23 cellular contexts compared by ENCODE assay signal in the genomic region with DNA sequence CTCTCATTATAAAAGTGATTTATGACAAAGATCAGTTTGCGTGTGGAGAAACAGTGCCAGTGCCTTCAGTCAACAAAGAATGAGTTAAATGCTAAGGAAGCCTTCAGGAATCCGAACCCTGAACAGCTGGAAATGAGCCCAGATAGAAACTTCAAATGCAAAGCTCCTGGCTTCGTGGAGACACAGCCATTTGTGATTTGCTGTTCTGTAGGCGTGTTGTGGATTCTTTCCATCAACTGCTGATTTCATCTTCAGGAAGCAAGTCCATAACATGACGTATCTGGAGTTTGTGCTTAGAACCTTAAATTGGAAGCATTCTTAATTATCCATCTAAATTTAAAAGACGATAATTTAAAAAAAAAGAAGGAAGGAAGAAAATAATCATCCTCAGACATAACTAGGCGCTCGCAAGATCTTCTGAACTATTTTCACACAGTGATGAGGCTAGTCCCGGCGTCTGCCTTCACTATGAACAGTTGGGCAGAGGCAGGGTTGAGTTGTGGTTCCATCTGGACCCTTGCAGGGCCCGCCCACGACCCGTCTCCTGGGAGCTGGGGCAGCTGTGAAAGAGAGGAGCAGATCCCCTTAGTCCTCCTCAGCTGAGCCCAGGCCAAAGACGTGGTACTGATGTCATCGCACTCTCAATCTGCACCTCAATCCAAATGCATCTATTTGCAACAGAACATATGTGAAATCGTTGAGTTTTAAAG. TPM values are rescaled to one million over a fixed set of nuclear protein-coding genes. Genes with fewer than 3 reads are reported as not detected.
DNase-seq lines count a peak whose midpoint lies in the region; ATAC-seq and TF ChIP-seq lines count a peak whose summit lies in the region.
"Had no signal": no experiment of that assay in that cellular context is flagged by ENCODE, and none has a peak within 500 bp of the region (broad histone marks: within the 10 kb centered on the region; RNA-seq: fewer than 3 reads in every experiment).

No MANE protein-coding gene starts in this region.

- peaks cover 39% of the 10 kb centered on the region for H3K4me1 Mint-ChIP-seq in glutamatergic neuron (ENCODE audit: low read depth, unreplicated experiment)
- H3K4me1 Mint-ChIP-seq in activated CD8-positive, alpha-beta memory T cell treated with anti-CD3 and anti-CD28 coated beads, Interleukin-2, amount 10 ng/mL, durations not matched to agents 7 days and 5 days, result no peaks in the 10 kb centered on the region
- H3K4me1 Mint-ChIP-seq: T-cell had no signal

- WGBS in neuronal stem cell (ENCODE audit: extremely low coverage in 2 of 2, insufficient read length in 2 of 2, insufficient replicate concordance in 1 of 2), 2 donors, result no CpG with 5 or more reads among the region's 16 CpGs

- no peak overlapping the region for H3K14ac ChIP-seq in neuronal stem cell (ENCODE audit: low read length)

- H2BK120ac ChIP-seq in neuronal stem cell (ENCODE audit: low read depth, low read length), result no peak overlapping the region

- H2BK15ac ChIP-seq in neuronal stem cell (ENCODE audit: low read length), result no peak overlapping the region

- DNase-seq in DMS 273 (lab: John Stamatoyannopoulos, UW; ENCODE audit: unreplicated experiment), result peak; percentile 99
- peak; percentile 87 to 91 for DNase-seq in NCI-H524 (lab: John Stamatoyannopoulos, UW)
- DNase-seq in glutamatergic neuron, result peak; percentile 95
- DNase-seq in neuronal stem cell (ENCODE audit: low spot score), result no peak
- no peak for DNase-seq in activated CD8-positive, alpha-beta memory T cell treated with anti-CD3 and anti-CD28 coated beads, Interleukin-2, amount 10 ng/mL, durations not matched to agents 7 days and 5 days
- DNase-seq in NOMO-1 treated with DMSO at 0.1 percent for 48 hours (lab: John Stamatoyannopoulos, UW; ENCODE audit: unreplicated experiment), result no peak
- DNase-seq in stimulated activated CD4-positive, alpha-beta T cell treated with anti-CD3 and anti-CD28 coated beads, Interleukin-12 subunit alpha, Interleukin-12 subunit beta, amount 100 ng/mL, for 4 hours, result no peak
- DNase-seq: activated CD4-positive, alpha-beta T cell treated with anti-CD3 and anti-CD28 coated beads for 48 hours; activated CD8-positive, alpha-beta memory T cell treated with anti-CD3 and anti-CD28 coated beads, Interleukin-2, amount 50 U/mL, for 4 hours; Calu3; erythroblast; HCEC 1CT; left lung; NCI-H1930; NCI-H446 treated with DMSO at 0.1 percent for 48 hours; SHP77 treated with DMSO at 0.1 percent for 48 hours; stimulated activated naive CD4-positive, alpha-beta T cell treated with Interleukin-2 at 50 U/mL for 16 hours; T-cell had no signal

- peak overlapping the region; percentile 98 for H3K27ac Mint-ChIP-seq in glutamatergic neuron (ENCODE audit: unreplicated experiment)
- H3K27ac Mint-ChIP-seq in activated CD8-positive, alpha-beta memory T cell treated with anti-CD3 and anti-CD28 coated beads, Interleukin-2, amount 10 ng/mL, durations not matched to agents 7 days and 5 days, result no peak overlapping the region
- H3K27ac Mint-ChIP-seq: T-cell had no signal

- H4K91ac ChIP-seq in neuronal stem cell (ENCODE audit: low read depth, low read length, poor library complexity), result no peak overlapping the region

- H3K27me3 Mint-ChIP-seq in glutamatergic neuron (ENCODE audit: unreplicated experiment), result peaks cover 14% of the 10 kb centered on the region
- no peaks in the 10 kb centered on the region for H3K27me3 Mint-ChIP-seq in activated CD8-positive, alpha-beta memory T cell treated with anti-CD3 and anti-CD28 coated beads, Interleukin-2, amount 10 ng/mL, durations not matched to agents 7 days and 5 days
- H3K27me3 Mint-ChIP-seq: T-cell had no signal

- no peaks in the 10 kb centered on the region for H3K36me3 Mint-ChIP-seq in glutamatergic neuron (ENCODE audit: unreplicated experiment)
- H3K36me3 Mint-ChIP-seq in activated CD8-positive, alpha-beta memory T cell treated with anti-CD3 and anti-CD28 coated beads, Interleukin-2, amount 10 ng/mL, durations not matched to agents 7 days and 5 days, result peaks cover 1% of the 10 kb centered on the region

- no peak overlapping the region for H3K4me3 ChIP-seq in neuronal stem cell (ENCODE audit: low read length in 2 of 2)
- H3K4me3 ChIP-seq: cardiac muscle cell, GM12878, left lung, tibial nerve had no signal

- peaks cover 16% of the 10 kb centered on the region for H3K9me3 Mint-ChIP-seq in glutamatergic neuron (ENCODE audit: unreplicated experiment)
- no peaks in the 10 kb centered on the region for H3K9me3 Mint-ChIP-seq in activated CD8-positive, alpha-beta memory T cell treated with anti-CD3 and anti-CD28 coated beads, Interleukin-2, amount 10 ng/mL, durations not matched to agents 7 days and 5 days (ENCODE audit: low read depth)
- H3K9me3 Mint-ChIP-seq: T-cell had no signal

- H3K18ac ChIP-seq in neuronal stem cell (ENCODE audit: low read length), result no peak overlapping the region

- no peaks in the 10 kb centered on the region for H3K27me3 ChIP-seq in neuronal stem cell (ENCODE audit: control insufficient read depth in 3 of 3, insufficient read depth in 3 of 3, low read depth in 1 of 3, low read length in 3 of 3)
- H3K27me3 ChIP-seq: cardiac muscle cell, left lung, tibial nerve had no signal

- no peak overlapping the region for H3K9ac ChIP-seq in neuronal stem cell (ENCODE audit: low read depth, low read length, poor library complexity)

- no peak overlapping the region for H2BK12ac ChIP-seq in neuronal stem cell (ENCODE audit: low read length)

- no peak overlapping the region for H3K4ac ChIP-seq in neuronal stem cell (ENCODE audit: low read length)

- peaks cover 6% of the 10 kb centered on the region for H3K79me1 ChIP-seq in neuronal stem cell (ENCODE audit: low read depth, low read length)

- no peak overlapping the region for H2AK5ac ChIP-seq in neuronal stem cell (ENCODE audit: low read depth, low read length)

- no peak for ATAC-seq in activated CD8-positive, alpha-beta memory T cell treated with anti-CD3 and anti-CD28 coated beads, Interleukin-2, amount 10 ng/mL, durations not matched to agents 7 days and 5 days
- no peak for ATAC-seq in GM21723 (IDR thresholded peaks at IDR 0.05; ENCODE audit: unreplicated experiment)
- ATAC-seq: GM12878, left lung, sciatic nerve, T-cell had no signal

- no peak overlapping the region for H2AFZ ChIP-seq in neuronal stem cell (ENCODE audit: low read length)

- no peak overlapping the region for H3K27ac ChIP-seq in neuronal stem cell (replicated peaks; ENCODE audit: low read length)
- H3K27ac ChIP-seq: cardiac muscle cell, left lung had no signal

- CTCF ChIA-PET in activated CD8-positive, alpha-beta memory T cell treated with anti-CD3 and anti-CD28 coated beads, Interleukin-2, amount 10 ng/mL, durations not matched to agents 7 days and 5 days (lab: Charles Lee), result interaction anchor here (0.7 to 1.6 kb wide), 3 partner anchors 12 to 38 kb away, joined by 3 to 9 read pairs (median 4); no protein-coding TSS in a partner anchor

- no peak for TF ChIP-seq CTCF in glutamatergic neuron (IDR thresholded peaks at IDR 0.05; ENCODE audit: partially characterized antibody, unreplicated experiment)

- H3K4me2 ChIP-seq in neuronal stem cell (ENCODE audit: insufficient read depth, low read length, poor library complexity, severe bottlenecking), result no peak overlapping the region

- peaks cover 2 to 7% of the 10 kb centered on the region in 2 donors for H3K9me3 ChIP-seq in neuronal stem cell (replicated peaks in 1 of 2; ENCODE audit: control insufficient read depth in 2 of 2, insufficient read depth in 1 of 2, low read depth in 1 of 2, low read length in 2 of 2)
- H3K9me3 ChIP-seq: left lung, tibial nerve had no signal

- H4K8ac ChIP-seq in neuronal stem cell (ENCODE audit: low read depth, low read length), result peak overlapping the region; percentile 24

- peaks cover 11 to 40% of the 10 kb centered on the region in 2 donors for H3K36me3 ChIP-seq in neuronal stem cell (replicated peaks in 1 of 2; ENCODE audit: control insufficient read depth in 2 of 2, insufficient read depth in 2 of 2, low read length in 2 of 2)

- H2BK5ac ChIP-seq in neuronal stem cell (ENCODE audit: low read length), result no peak overlapping the region

- H3K23ac ChIP-seq in neuronal stem cell (ENCODE audit: low read depth, low read length, poor library complexity), result no peak overlapping the region

- peak overlapping the region; percentile 83 for H3K4me3 Mint-ChIP-seq in glutamatergic neuron (ENCODE audit: unreplicated experiment)
- no peak overlapping the region for H3K4me3 Mint-ChIP-seq in activated CD8-positive, alpha-beta memory T cell treated with anti-CD3 and anti-CD28 coated beads, Interleukin-2, amount 10 ng/mL, durations not matched to agents 7 days and 5 days
- H3K4me3 Mint-ChIP-seq: T-cell had no signal

- H3K4me1 ChIP-seq in neuronal stem cell (ENCODE audit: control insufficient read depth in 2 of 2, insufficient read depth in 1 of 2, low read depth in 1 of 2, low read length in 2 of 2), result peaks cover 2 to 3% of the 10 kb centered on the region in 2 donors
- H3K4me1 ChIP-seq: left lung had no signal

RNA-seq across cellular contexts. Expression of gene TCFL5, which starts 15.6 kb away (rescaled TPM):
- 12.6 TPM for total RNA-seq in glutamatergic neuron (ENCODE audit: unreplicated experiment)
- 14.5 TPM for polyA plus RNA-seq in neuronal stem cell (2013, experiment 1 of 2)
- 15.3 TPM for polyA plus RNA-seq in neuronal stem cell (2013, experiment 2 of 2)
- 1 to 10 TPM; 6.6 to 6.7 TPM for total RNA-seq in activated CD8-positive, alpha-beta memory T cell treated with anti-CD3 and anti-CD28 coated beads, Interleukin-2, amount 10 ng/mL, durations not matched to agents 7 days and 5 days

RNA-seq across cellular contexts. Expression of gene COL9A3, which starts 29.1 kb away (rescaled TPM):
- total RNA-seq in glutamatergic neuron (ENCODE audit: unreplicated experiment), result 78.7 TPM
- polyA plus RNA-seq in neuronal stem cell (2013, experiment 1 of 2), result 77.2 TPM
- polyA plus RNA-seq in neuronal stem cell (2013, experiment 2 of 2), result 77.0 TPM
- total RNA-seq in activated CD8-positive, alpha-beta memory T cell treated with anti-CD3 and anti-CD28 coated beads, Interleukin-2, amount 10 ng/mL, durations not matched to agents 7 days and 5 days, result under 1 TPM in 1 of 2 experiments, not detected in 1; 0.45 TPM

RNA-seq across cellular contexts. Expression of gene OGFR, which starts 41.3 kb away (rescaled TPM):
- total RNA-seq in glutamatergic neuron (ENCODE audit: unreplicated experiment), result 70.5 TPM
- polyA plus RNA-seq in neuronal stem cell (2013, experiment 1 of 2), result 15.0 TPM
- 14.7 TPM for polyA plus RNA-seq in neuronal stem cell (2013, experiment 2 of 2)
- total RNA-seq in activated CD8-positive, alpha-beta memory T cell treated with anti-CD3 and anti-CD28 coated beads, Interleukin-2, amount 10 ng/mL, durations not matched to agents 7 days and 5 days, result 10 to 100 TPM; 87.8 to 91.0 TPM

RNA-seq across cellular contexts. Expression of gene MRGBP, which starts 49.7 kb away (rescaled TPM):
- 15.6 TPM for total RNA-seq in glutamatergic neuron (ENCODE audit: unreplicated experiment)
- 15.5 TPM for polyA plus RNA-seq in neuronal stem cell (2013, experiment 1 of 2)
- 15.6 TPM for polyA plus RNA-seq in neuronal stem cell (2013, experiment 2 of 2)
- 10 to 100 TPM; 16.9 to 17.4 TPM for total RNA-seq in activated CD8-positive, alpha-beta memory T cell treated with anti-CD3 and anti-CD28 coated beads, Interleukin-2, amount 10 ng/mL, durations not matched to agents 7 days and 5 days

Comparison
In these comparisons a context has a peak if more than half of its experiments do, and no peak if none do; other contexts are left out.
1. DNase-seq: peak in DMS 273 (single experiment), NCI-H524 (2 of 2) and glutamatergic neuron (single experiment); none in neuronal stem cell (single experiment), activated CD8-positive, alpha-beta memory T cell treated with anti-CD3 and anti-CD28 coated beads, Interleukin-2, amount 10 ng/mL, durations not matched to agents 7 days and 5 days (single experiment), NOMO-1 treated with DMSO at 0.1 percent for 48 hours (single experiment) and stimulated activated CD4-positive, alpha-beta T cell treated with anti-CD3 and anti-CD28 coated beads, Interleukin-12 subunit alpha, Interleukin-12 subunit beta, amount 100 ng/mL, for 4 hours (single experiment).
2. RNA of gene COL9A3, which starts 29.1 kb away (total RNA-seq): 78.7 TPM in glutamatergic neuron (single experiment); 0.45 TPM in activated CD8-positive, alpha-beta memory T cell treated with anti-CD3 and anti-CD28 coated beads, Interleukin-2, amount 10 ng/mL, durations not matched to agents 7 days and 5 days; every median in the first group is over 10 times any median in the second.